ENCODE assay signal across 8 cellular contexts in the genomic region with DNA sequence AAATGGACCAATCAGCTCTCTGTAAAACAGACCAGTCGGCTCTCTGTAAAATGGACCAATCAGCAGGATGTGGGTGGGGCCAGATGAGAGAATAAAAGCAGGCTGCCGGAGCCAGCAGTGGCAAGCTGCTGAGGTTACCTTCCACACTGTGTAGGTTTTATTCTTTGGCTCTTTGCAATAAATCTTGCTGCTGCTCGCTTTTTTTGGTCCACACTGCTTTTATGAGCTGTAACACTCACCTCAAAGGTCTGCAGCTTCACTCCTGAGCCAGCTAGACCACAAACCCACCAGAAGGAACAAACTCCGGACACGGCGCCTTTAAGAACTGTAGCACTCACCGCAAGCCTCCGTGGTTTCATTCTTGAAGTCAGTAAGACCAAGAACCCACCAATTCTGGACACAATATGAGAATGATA.
DNase-seq lines count a peak whose midpoint lies in the region; ATAC-seq lines count a peak whose summit lies in the region.
"Not testable (repeated sequence)": the region's sequence is repeated elsewhere in the genome, so short reads cannot be mapped to it uniquely, and the experiment has no call there.

No MANE protein-coding gene starts in this region.

- H3K9me3 Mint-ChIP-seq in activated T-helper 2 cell treated with anti-CD3 and anti-CD28 coated beads, Interferon-gamma antibody, Interleukin-2, Interleukin-4, amounts not matched to agents 10 μg/mL and 5 μg/mL and 100 μg/mL, durations not matched to agents 14 hours and 24 hours and 36 hours; immature natural killer cell: not testable (repeated sequence)

- not testable (repeated sequence) for H3K4me3 ChIP-seq in BLaER1; Karpas-422 (ENCODE audit: low read length)

- not testable (repeated sequence) for H3K36me3 Mint-ChIP-seq in activated T-helper 2 cell treated with anti-CD3 and anti-CD28 coated beads, Interferon-gamma antibody, Interleukin-2, Interleukin-4, amounts not matched to agents 10 μg/mL and 5 μg/mL and 100 μg/mL, durations not matched to agents 14 hours and 24 hours and 36 hours (ENCODE audit: low read depth); immature natural killer cell

- DNase-seq in Karpas-422: not testable (repeated sequence)
- peak; percentile 50 for DNase-seq in activated CD4-positive, alpha-beta T cell treated with anti-CD3 and anti-CD28 coated beads for 48 hours
- peak; percentile 30 for DNase-seq in activated T-helper 2 cell treated with anti-CD3 and anti-CD28 coated beads, Interferon-gamma antibody, Interleukin-2, Interleukin-4, amounts not matched to agents 10 μg/mL and 5 μg/mL and 100 μg/mL, durations not matched to agents 14 hours and 24 hours and 36 hours (ENCODE audit: low spot score)
- peak; percentile 61 to 73 (median 67) for DNase-seq in immature natural killer cell
- DNase-seq in stimulated activated CD8-positive, alpha-beta memory T cell treated with anti-CD3 and anti-CD28 coated beads, Interleukin-15, amount 100 ng/mL, for 48 hours (ENCODE audit: low read depth in 2 of 2): peak; percentile 25 to 27

- H3K9ac ChIP-seq in BLaER1; Karpas-422 (ENCODE audit: low read length): not testable (repeated sequence)

- H3K27ac Mint-ChIP-seq in activated T-helper 2 cell treated with anti-CD3 and anti-CD28 coated beads, Interferon-gamma antibody, Interleukin-2, Interleukin-4, amounts not matched to agents 10 μg/mL and 5 μg/mL and 100 μg/mL, durations not matched to agents 14 hours and 24 hours and 36 hours: peak overlapping the region; percentile 33
- peak overlapping the region; percentile 81 to 92 (median 84) for H3K27ac Mint-ChIP-seq in immature natural killer cell

- not testable (repeated sequence) for H3K27ac ChIP-seq in BLaER1
- peak overlapping the region; percentile 46; the same call in 1 of the 2 replicates for H3K27ac ChIP-seq in Karpas-422 (ENCODE audit: low read length)

- not testable (repeated sequence) for H2AFZ ChIP-seq in Karpas-422 (ENCODE audit: low read length)

- ATAC-seq in GM18868 (IDR thresholded peaks at IDR 0.05; ENCODE audit: unreplicated experiment): peak; percentile 41
- peak; percentile 42 for ATAC-seq in HG02571 (IDR thresholded peaks at IDR 0.05; ENCODE audit: unreplicated experiment)

- H3K4me3 Mint-ChIP-seq in activated T-helper 2 cell treated with anti-CD3 and anti-CD28 coated beads, Interferon-gamma antibody, Interleukin-2, Interleukin-4, amounts not matched to agents 10 μg/mL and 5 μg/mL and 100 μg/mL, durations not matched to agents 14 hours and 24 hours and 36 hours (ENCODE audit: low read depth): peak overlapping the region; percentile 62
- H3K4me3 Mint-ChIP-seq in immature natural killer cell: peak overlapping the region; percentile 81 to 94 (median 90)

- not testable (repeated sequence) for H3K36me3 ChIP-seq in BLaER1; Karpas-422 (ENCODE audit: insufficient read depth, low read length)

- H3K27me3 Mint-ChIP-seq in activated T-helper 2 cell treated with anti-CD3 and anti-CD28 coated beads, Interferon-gamma antibody, Interleukin-2, Interleukin-4, amounts not matched to agents 10 μg/mL and 5 μg/mL and 100 μg/mL, durations not matched to agents 14 hours and 24 hours and 36 hours (ENCODE audit: low read depth); immature natural killer cell (ENCODE audit: low read depth in 3 of 3): not testable (repeated sequence)

- intact Hi-C loops in activated T-helper 2 cell treated with anti-CD3 and anti-CD28 coated beads, Interferon-gamma antibody, Interleukin-2, Interleukin-4, amounts not matched to agents 10 μg/mL and 5 μg/mL and 100 μg/mL, durations not matched to agents 14 hours and 24 hours and 36 hours (cut with micrococcal nuclease): not testable (repeated sequence)

- H3K9me3 ChIP-seq in BLaER1: peaks cover 10% of the 10 kb centered on the region
- not testable (repeated sequence) for H3K9me3 ChIP-seq in Karpas-422 (ENCODE audit: low read length)

- peak overlapping the region; percentile 43; the same call in 1 of the 2 replicates for H3K4me2 ChIP-seq in BLaER1
- not testable (repeated sequence) for H3K4me2 ChIP-seq in Karpas-422 (ENCODE audit: low read depth, low read length, poor library complexity, severe bottlenecking)

- H3K27me3 ChIP-seq in BLaER1; Karpas-422 (ENCODE audit: low read length): not testable (repeated sequence)

- H3K9me2 ChIP-seq in Karpas-422 (replicated peaks; ENCODE audit: insufficient read depth, low read length): not testable (repeated sequence)

- not testable (repeated sequence) for H3K79me2 ChIP-seq in Karpas-422 (ENCODE audit: low read length)

- H3K4me1 ChIP-seq in BLaER1 (peaks cover 21% of the 10 kb centered on the region), Karpas-422 (ENCODE audit: low read length) (peaks cover 13% of the 10 kb centered on the region)

- not testable (repeated sequence) for H4K20me1 ChIP-seq in BLaER1; Karpas-422 (ENCODE audit: insufficient read depth, low read depth, low read length)

- H3K4me1 Mint-ChIP-seq in activated T-helper 2 cell treated with anti-CD3 and anti-CD28 coated beads, Interferon-gamma antibody, Interleukin-2, Interleukin-4, amounts not matched to agents 10 μg/mL and 5 μg/mL and 100 μg/mL, durations not matched to agents 14 hours and 24 hours and 36 hours (ENCODE audit: low read depth): peaks cover 22% of the 10 kb centered on the region
- peaks cover 32 to 34% of the 10 kb centered on the region in 2 donors for H3K4me1 Mint-ChIP-seq in immature natural killer cell
